ENCODE assay signal across 6 cellular contexts in genomic region chr16:30561212-30561816, GRCh38. TPM values are rescaled to one million over a fixed set of nuclear protein-coding genes. Genes with fewer than 3 reads are reported as not detected.
DNase-seq lines count a peak whose midpoint lies in the region; TF ChIP-seq lines count a peak whose summit lies in the region.

No MANE protein-coding gene starts in this region.

- H3K9me3 ChIP-seq in transverse colon, result no peaks in the 10 kb centered on the region
- H3K9me3 ChIP-seq in A673 (ENCODE audit: low read depth, low read length, poor library complexity, severe bottlenecking), result no peaks in the 10 kb centered on the region

- peak; percentile 24 for DNase-seq in activated CD4-positive, alpha-beta T cell treated with anti-CD3 and anti-CD28 coated beads for 48 hours
- DNase-seq in activated CD4-positive, alpha-beta T cell treated with anti-CD3 and anti-CD28 coated beads for 1 hour, result no peak
- peak; percentile 43 for DNase-seq in hepatic stellate cell (ENCODE audit: low spot score)
- DNase-seq in transverse colon, result peak; percentile 44
- DNase-seq in superior temporal gyrus (ENCODE audit: extremely low spot score), result no peak
- DNase-seq in A673 (ENCODE audit: low spot score), result no peak

- POLR2A ChIA-PET in A673 (lab: Charles Lee; ENCODE audit: low non-redundant PET), result interaction anchor here (0.6 kb wide), 2 partner anchors 33 to 362 kb away, joined by 9 to 15 read pairs; partner anchors contain the start of gene FBXL19

- CTCF ChIA-PET in A673 (lab: Charles Lee), result interaction anchor here (1.0 kb wide), 1 partner anchor 132 kb away, joined by 5 read pairs; the partner anchor contains the start of gene DCTPP1

- no TSS peak for BruUV-seq in A673 (replicated peaks; lab: Mats Ljungman, UMichigan)

- TF ChIP-seq EP300 in transverse colon (IDR thresholded peaks at IDR 0.05; ENCODE audit: low read depth), result no peak

- no peak for TF ChIP-seq CTCF in transverse colon (IDR thresholded peaks at IDR 0.05)
- no peak for TF ChIP-seq CTCF in A673 (conservative IDR thresholded peaks at IDR 0.05; ENCODE audit: low read depth, low read length)

- in situ Hi-C loops in transverse colon (cut with MboI; ENCODE audit: low pct_ligation_motif_present in 1 of 4, low pct_unique_long_range_greater_than_20kb in 1 of 4, low sequenced_read_pairs in 3 of 4), result loop anchor here in 1 of 4 donors (25.0 kb wide), 1 partner anchor 124 kb away; the partner anchor contains the start of genes DCTPP1 and SEPHS2

- TF ChIP-seq POLR2A in transverse colon (IDR thresholded peaks at IDR 0.05), result peak; percentile 32

- H3K4me1 ChIP-seq in transverse colon (peaks cover 17 to 41% (median 37%) of the 10 kb centered on the region in 4 donors), A673 (ENCODE audit: insufficient read depth, low read length, poor library complexity, severe bottlenecking) (no peaks in the 10 kb centered on the region)

- peak overlapping the region; percentile 38 to 51 (median 42) for H3K4me3 ChIP-seq in transverse colon
- H3K4me3 ChIP-seq in A673 (ENCODE audit: low read depth, low read length, poor library complexity, severe bottlenecking), result no peak overlapping the region

- intact Hi-C loops in transverse colon (cut with DNase I; ENCODE audit: low total_unique reads) (no loop called here), A673 (cut with micrococcal nuclease; ENCODE audit: unreplicated experiment) (no loop called here)

- H3K27ac ChIP-seq in transverse colon, result peak overlapping the region; percentile 73 to 85 (median 77)
- no peak overlapping the region for H3K27ac ChIP-seq in A673 (ENCODE audit: low read depth, low read length, poor library complexity, severe bottlenecking)

- WGBS in transverse colon (ENCODE audit: low coverage in 1 of 2), 2 donors, result 56 to 60% methylated on average over 1 to 45 of the region's 45 CpGs

- H3K27me3 ChIP-seq in transverse colon, result no peaks in the 10 kb centered on the region
- H3K27me3 ChIP-seq in A673 (replicated peaks; ENCODE audit: insufficient read depth, low read depth, low read length, poor library complexity), result no peaks in the 10 kb centered on the region

- H3K36me3 ChIP-seq in transverse colon, result no peaks in the 10 kb centered on the region
- peaks cover 2% of the 10 kb centered on the region for H3K36me3 ChIP-seq in A673 (ENCODE audit: insufficient read depth, low read length, poor library complexity, severe bottlenecking)

RNA-seq across cellular contexts. Expression of gene ZNF764, which starts 3.1 kb away (rescaled TPM):
- total RNA-seq in transverse colon (10 to 100 TPM; 17.9 to 48.0 (median 23.2) TPM), A673 (2021) (15.2 and 17.7 TPM in 2 replicates)

RNA-seq across cellular contexts. Expression of gene ZNF688, which starts 10.2 kb away (rescaled TPM):
- total RNA-seq in transverse colon, result 10 to 100 TPM; 22.9 to 64.3 (median 43.5) TPM
- 8.5 and 9.1 TPM in 2 replicates for total RNA-seq in A673 (2021)

RNA-seq across cellular contexts. Expression of gene ZNF785, which starts 24.2 kb away (rescaled TPM):
- 100 to 1,000 TPM in 1 of 4 donors, 10 to 100 TPM in 3; 17.2 to 131 (median 20.5) TPM for total RNA-seq in transverse colon
- 21.4 and 23.2 TPM in 2 replicates for total RNA-seq in A673 (2021)

RNA-seq across cellular contexts. Expression of gene ZNF747, which starts 26.7 kb away (rescaled TPM):
- 10 to 100 TPM; 16.0 to 25.7 (median 16.8) TPM for total RNA-seq in transverse colon
- total RNA-seq in A673 (2021), result 10.6 and 12.7 TPM in 2 replicates

RNA-seq across cellular contexts. Expression of gene ZNF768, which starts 34.9 kb away (rescaled TPM):
- total RNA-seq in transverse colon, result 100 to 1,000 TPM in 1 of 4 donors, 10 to 100 TPM in 3; 54.7 to 116 (median 74.9) TPM
- 32.7 and 39.5 TPM in 2 replicates for total RNA-seq in A673 (2021)

Comparison
In these comparisons a context has a peak if more than half of its experiments do, and no peak if none do; other contexts are left out.
1. DNase-seq: peak in activated CD4-positive, alpha-beta T cell treated with anti-CD3 and anti-CD28 coated beads for 48 hours (single experiment), hepatic stellate cell (single experiment) and transverse colon (single experiment); none in activated CD4-positive, alpha-beta T cell treated with anti-CD3 and anti-CD28 coated beads for 1 hour (single experiment), superior temporal gyrus (single experiment) and A673 (single experiment).